In the genomic region with DNA sequence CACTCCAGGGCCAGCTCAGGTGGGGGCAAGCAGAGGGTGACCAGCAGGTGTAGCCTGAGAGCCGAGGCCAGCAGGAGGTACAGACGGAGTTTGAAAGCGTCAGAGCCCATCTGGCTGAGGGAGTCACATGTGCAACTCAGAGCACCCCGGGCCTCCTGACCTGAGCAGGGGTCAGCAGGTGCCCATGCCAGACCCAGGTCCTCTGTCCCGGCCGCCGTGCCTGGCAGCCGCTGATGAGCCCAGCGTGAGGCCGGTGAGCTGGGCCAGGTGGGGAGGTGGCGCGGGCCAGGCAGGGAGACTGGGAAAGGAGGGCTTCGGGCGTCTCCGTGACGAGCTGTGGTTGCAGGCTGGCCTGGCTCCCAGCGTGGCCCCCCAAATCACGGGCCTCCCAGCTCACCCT, we compare ENCODE assay signal across 11 cellular contexts.
A peak's percentile ranks its signal among the peaks of the same experiment; 100 is the strongest.
DNase-seq lines count a peak whose midpoint lies in the region; ATAC-seq and TF ChIP-seq lines count a peak whose summit lies in the region.
"Had no signal": no experiment of that assay in that cellular context is flagged by ENCODE, and none has a peak within 500 bp of the region (broad histone marks: within the 10 kb centered on the region; RNA-seq: fewer than 3 reads in every experiment).

No MANE protein-coding gene starts in this region.

- DNase-seq in SK-N-SH (peak; percentile 58), body of pancreas (no peak), right lobe of liver (no peak), thoracic aorta (ENCODE audit: low spot score) (no peak), NCI-H82 (lab: John Stamatoyannopoulos, UW) (no peak), DMS79 treated with DMSO at 0.1 percent for 48 hours (lab: John Stamatoyannopoulos, UW) (no peak)
- DNase-seq in activated CD8-positive, alpha-beta T cell treated with anti-CD3 and anti-CD28 coated beads, Interleukin-2, amount 10 ng/mL, durations not matched to agents 7 days and 5 days, result no peak
- DNase-seq: amniotic stem cell had no signal

- no peak for TF ChIP-seq CTCF in SK-N-SH (IDR thresholded peaks at IDR 0.05)
- no peak for TF ChIP-seq CTCF in body of pancreas (IDR thresholded peaks at IDR 0.05)
- no peak for TF ChIP-seq CTCF in right lobe of liver (IDR thresholded peaks at IDR 0.05)
- no peak for TF ChIP-seq CTCF in thoracic aorta (IDR thresholded peaks at IDR 0.05)

- peaks cover 18% of the 10 kb centered on the region for H3F3A ChIP-seq in SK-N-SH (replicated peaks; ENCODE audit: insufficient read depth)

- no peaks in the 10 kb centered on the region for H3K9me3 Mint-ChIP-seq in activated CD8-positive, alpha-beta T cell treated with anti-CD3 and anti-CD28 coated beads, Interleukin-2, amount 10 ng/mL, durations not matched to agents 7 days and 5 days (ENCODE audit: insufficient read depth)

- no peaks in the 10 kb centered on the region for H3K27me3 Mint-ChIP-seq in activated CD8-positive, alpha-beta T cell treated with anti-CD3 and anti-CD28 coated beads, Interleukin-2, amount 10 ng/mL, durations not matched to agents 7 days and 5 days (ENCODE audit: low read depth)

- ATAC-seq in SK-N-SH treated with all-trans-retinoic acid at 6 μM for 48 hours, result no peak
- ATAC-seq in body of pancreas, result peak; percentile 15
- no peak for ATAC-seq in right lobe of liver
- ATAC-seq in thoracic aorta (ENCODE audit: insufficient number of reproducible peaks, low FRiP score, low read depth), result no peak
- no peak for ATAC-seq in activated CD8-positive, alpha-beta T cell treated with anti-CD3 and anti-CD28 coated beads, Interleukin-2, amount 10 ng/mL, durations not matched to agents 7 days and 5 days

- H4K20me1 ChIP-seq in SK-N-SH (ENCODE audit: insufficient read depth), result no peaks in the 10 kb centered on the region

- no peaks in the 10 kb centered on the region for H3K9me2 ChIP-seq in SK-N-SH

- TF ChIP-seq POLR2A in body of pancreas (IDR thresholded peaks at IDR 0.05) (no peak), right lobe of liver (IDR thresholded peaks at IDR 0.05) (no peak)

- CTCF ChIA-PET in SK-N-SH (lab: Yijun Ruan, JAX), result interaction anchor here (0.7 to 2.8 kb wide), 22 partner anchors 9 to 143 kb away, joined by 3 to 24 read pairs (median 4); a partner anchor contains a TSS
- CTCF ChIA-PET in activated CD8-positive, alpha-beta T cell treated with anti-CD3 and anti-CD28 coated beads, Interleukin-2, amount 10 ng/mL, durations not matched to agents 7 days and 5 days (lab: Charles Lee), result interaction anchor here (1.1 to 1.5 kb wide), 6 partner anchors 16 to 85 kb away, joined by 3 to 5 read pairs (median 3); no protein-coding TSS in a partner anchor

- H3K27me3 ChIP-seq in SK-N-SH (ENCODE audit: insufficient read depth) (no peaks in the 10 kb centered on the region), body of pancreas (no peaks in the 10 kb centered on the region), right lobe of liver (no peaks in the 10 kb centered on the region), thoracic aorta (replicated peaks; ENCODE audit: insufficient read depth) (no peaks in the 10 kb centered on the region)
- H3K27me3 ChIP-seq: thyroid gland had no signal

- H3K36me3 ChIP-seq in SK-N-SH (replicated peaks in 1 of 2; ENCODE audit: control insufficient read depth in 1 of 2, insufficient read depth in 2 of 2, low read length in 1 of 2) (no peaks in the 10 kb centered on the region), body of pancreas (replicated peaks in 1 of 2; ENCODE audit: insufficient read depth in 1 of 2, low read depth in 2 of 2) (no peaks in the 10 kb centered on the region), right lobe of liver (no peaks in the 10 kb centered on the region), thoracic aorta (no peaks in the 10 kb centered on the region)
- H3K36me3 ChIP-seq: thyroid gland had no signal

- no peak overlapping the region for H2AFZ ChIP-seq in SK-N-SH (ENCODE audit: low read depth)

- H3K4me3 Mint-ChIP-seq in activated CD8-positive, alpha-beta T cell treated with anti-CD3 and anti-CD28 coated beads, Interleukin-2, amount 10 ng/mL, durations not matched to agents 7 days and 5 days, result no peak overlapping the region

- H3K27ac ChIP-seq in SK-N-SH (ENCODE audit: low read depth in 2 of 2, low read length in 1 of 2), result peak overlapping the region in 1 of 2 experiments; percentile 98; a peak in 2 of 4 replicates
- H3K27ac ChIP-seq in body of pancreas, result peak overlapping the region in 1 of 4 donors; percentile 4
- H3K27ac ChIP-seq in right lobe of liver, result peak overlapping the region in 2 of 3 donors; percentile 55 to 69
- peak overlapping the region; percentile 35 to 66 for H3K27ac ChIP-seq in thoracic aorta
- H3K27ac ChIP-seq: A549 had no signal

- H3K4me2 ChIP-seq in SK-N-SH, result no peak overlapping the region
- H3K4me2 ChIP-seq: A549 had no signal

- no peak overlapping the region for H3K27ac Mint-ChIP-seq in activated CD8-positive, alpha-beta T cell treated with anti-CD3 and anti-CD28 coated beads, Interleukin-2, amount 10 ng/mL, durations not matched to agents 7 days and 5 days

- peaks cover 10% of the 10 kb centered on the region for H3K36me3 Mint-ChIP-seq in activated CD8-positive, alpha-beta T cell treated with anti-CD3 and anti-CD28 coated beads, Interleukin-2, amount 10 ng/mL, durations not matched to agents 7 days and 5 days (ENCODE audit: low read depth)

- no peak overlapping the region for H3K4me3 ChIP-seq in SK-N-SH (ENCODE audit: low read depth in 2 of 2, low read length in 1 of 2)
- no peak overlapping the region for H3K4me3 ChIP-seq in body of pancreas
- H3K4me3 ChIP-seq in right lobe of liver, result no peak overlapping the region
- peak overlapping the region; percentile 65 for H3K4me3 ChIP-seq in thoracic aorta
- H3K4me3 ChIP-seq: A549 had no signal

- H3K4me1 ChIP-seq in SK-N-SH (ENCODE audit: control insufficient read depth in 1 of 2, insufficient read depth in 2 of 2, low read depth in 1 of 2, low read length in 1 of 2) (peaks cover 4 to 31% of the 10 kb centered on the region in 2 experiments; a peak in 3 of 4 replicates), body of pancreas (no peaks in the 10 kb centered on the region), right lobe of liver (no peaks in the 10 kb centered on the region), thoracic aorta (ENCODE audit: control insufficient read depth in 1 of 2, low read depth in 2 of 2) (peaks cover 26 to 36% of the 10 kb centered on the region in 2 donors)
- H3K4me1 ChIP-seq: A549 had no signal

- no peaks in the 10 kb centered on the region for H3K79me2 ChIP-seq in SK-N-SH (ENCODE audit: insufficient read depth)

- TF ChIP-seq RAD21 in SK-N-SH (IDR thresholded peaks at IDR 0.05; ENCODE audit: low read length), result no peak

- intact Hi-C loops in body of pancreas (cut with DNase I) (no loop called here), right lobe of liver (cut with DNase I) (no loop called here)

- no peaks in the 10 kb centered on the region for H3K9me3 ChIP-seq in SK-N-SH
- H3K9me3 ChIP-seq in body of pancreas, result no peaks in the 10 kb centered on the region
- H3K9me3 ChIP-seq in right lobe of liver, result no peaks in the 10 kb centered on the region
- no peaks in the 10 kb centered on the region for H3K9me3 ChIP-seq in thoracic aorta
- H3K9me3 ChIP-seq: A549, thyroid gland had no signal

- POLR2A ChIA-PET in SK-N-SH (lab: Yijun Ruan, JAX), result interaction anchor here (0.9 to 1.6 kb wide), 3 partner anchors 29 to 131 kb away, joined by 3 to 7 read pairs (median 5); a partner anchor contains a TSS
- POLR2A ChIA-PET in activated CD8-positive, alpha-beta T cell treated with anti-CD3 and anti-CD28 coated beads, Interleukin-2, amount 10 ng/mL, durations not matched to agents 7 days and 5 days (lab: Charles Lee), result no interaction called here

- H3K9ac ChIP-seq in SK-N-SH, result no peak overlapping the region

- 91% methylated on average over 8 of the region's 18 CpGs for WGBS in SK-N-SH (ENCODE audit: low lambda C conversion rate)
- WGBS in body of pancreas, 2 donors, result 83 to 84% methylated on average over 10 to 18 of the region's 18 CpGs
- no CpG with 5 or more reads among the region's 18 CpGs for WGBS in right lobe of liver (ENCODE audit: insufficient coverage, low coverage, low lambda C conversion rate, missing lambda C conversion rate)

- H3K4me1 Mint-ChIP-seq in activated CD8-positive, alpha-beta T cell treated with anti-CD3 and anti-CD28 coated beads, Interleukin-2, amount 10 ng/mL, durations not matched to agents 7 days and 5 days (ENCODE audit: low read depth), result peaks cover 53% of the 10 kb centered on the region

- TF ChIP-seq EP300 in SK-N-SH (IDR thresholded peaks at IDR 0.05; ENCODE audit: borderline replicate concordance in 1 of 2, low read depth in 1 of 2, low read length in 1 of 2), result no peak

TF ChIP-seq in SK-N-SH treated with all-trans-retinoic acid at 6 μM for 48 hours, 23 proteins besides CTCF, POLR2A, EP300 and RAD21 (continues in another document):
- TF ChIP-seq TCF4 (CRISPR knock-in tag; IDR thresholded peaks at IDR 0.05; ENCODE audit: borderline replicate concordance), result no peak
- TF ChIP-seq TOX (CRISPR knock-in tag; IDR thresholded peaks at IDR 0.05; ENCODE audit: borderline replicate concordance), result no peak
- TF ChIP-seq, protein P1, sequence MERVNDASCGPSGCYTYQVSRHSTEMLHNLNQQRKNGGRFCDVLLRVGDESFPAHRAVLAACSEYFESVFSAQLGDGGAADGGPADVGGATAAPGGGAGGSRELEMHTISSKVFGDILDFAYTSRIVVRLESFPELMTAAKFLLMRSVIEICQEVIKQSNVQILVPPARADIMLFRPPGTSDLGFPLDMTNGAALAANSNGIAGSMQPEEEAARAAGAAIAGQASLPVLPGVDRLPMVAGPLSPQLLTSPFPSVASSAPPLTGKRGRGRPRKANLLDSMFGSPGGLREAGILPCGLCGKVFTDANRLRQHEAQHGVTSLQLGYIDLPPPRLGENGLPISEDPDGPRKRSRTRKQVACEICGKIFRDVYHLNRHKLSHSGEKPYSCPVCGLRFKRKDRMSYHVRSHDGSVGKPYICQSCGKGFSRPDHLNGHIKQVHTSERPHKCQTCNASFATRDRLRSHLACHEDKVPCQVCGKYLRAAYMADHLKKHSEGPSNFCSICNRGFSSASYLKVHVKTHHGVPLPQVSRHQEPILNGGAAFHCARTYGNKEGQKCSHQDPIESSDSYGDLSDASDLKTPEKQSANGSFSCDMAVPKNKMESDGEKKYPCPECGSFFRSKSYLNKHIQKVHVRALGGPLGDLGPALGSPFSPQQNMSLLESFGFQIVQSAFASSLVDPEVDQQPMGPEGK (CRISPR knock-in tag; IDR thresholded peaks at IDR 0.05; ENCODE audit: borderline replicate concordance), result no peak
- no peak for TF ChIP-seq RARB (CRISPR knock-in tag; IDR thresholded peaks at IDR 0.05)
- no peak for TF ChIP-seq SNAI2 (CRISPR knock-in tag; IDR thresholded peaks at IDR 0.05)
- TF ChIP-seq ESRRG (CRISPR knock-in tag; IDR thresholded peaks at IDR 0.05), result no peak
- TF ChIP-seq ZNF8 (CRISPR knock-in tag; IDR thresholded peaks at IDR 0.05), result no peak
- no peak for TF ChIP-seq BACH2 (CRISPR knock-in tag; IDR thresholded peaks at IDR 0.05; ENCODE audit: borderline replicate concordance)
- TF ChIP-seq CSDC2 (CRISPR knock-in tag; IDR thresholded peaks at IDR 0.05), result no peak
- TF ChIP-seq GLIS3 (CRISPR knock-in tag; IDR thresholded peaks at IDR 0.05), result no peak
